ENCODE assay signal across 27 cellular contexts in the genomic region with DNA sequence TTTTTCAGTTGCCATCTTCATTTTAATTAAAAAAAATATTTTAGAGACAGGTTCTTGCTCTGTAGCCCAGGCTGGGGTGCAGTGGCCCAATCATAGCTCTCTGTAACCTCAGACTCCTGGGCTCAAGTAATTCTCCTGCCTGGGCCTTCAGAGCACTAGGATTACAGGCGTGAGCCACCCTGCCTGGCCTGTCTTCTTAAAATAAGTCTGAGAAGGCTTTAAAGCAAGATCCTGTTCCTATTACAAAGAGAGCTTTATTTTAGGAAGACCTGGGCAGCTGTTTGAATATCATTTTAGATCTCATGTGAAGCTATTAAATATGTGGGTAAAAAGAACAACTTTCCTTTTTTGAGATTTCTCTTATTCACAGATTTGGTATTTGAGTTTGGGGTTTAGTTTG. TPM values are rescaled to one million over a fixed set of nuclear protein-coding genes. Genes with fewer than 3 reads are reported as not detected.
"Had no signal": no experiment of that assay in that cellular context is flagged by ENCODE, and none has a peak within 500 bp of the region (broad histone marks: within the 10 kb centered on the region; RNA-seq: fewer than 3 reads in every experiment).

No MANE protein-coding gene starts in this region.

- DNase-seq: dorsolateral prefrontal cortex; effector CD4-positive, alpha-beta T cell; glutamatergic neuron; heart right ventricle; hippocampal formation; left cardiac atrium; left lung; mesenchymal stem cell; mucosa of descending colon; naive thymus-derived CD4-positive, alpha-beta T cell; nephron progenitor cell; nucleus accumbens; ovary; posterior cingulate gyrus; psoas muscle; sigmoid colon; spleen; stimulated activated CD4-positive, alpha-beta T cell treated with anti-CD3 and anti-CD28 coated beads, Interleukin-4, amount 100 ng/mL, for 4 hours; stimulated activated naive CD8-positive, alpha-beta T cell treated with anti-CD3 and anti-CD28 coated beads, Interleukin-15, Interleukin-2, amounts not matched to agents 100 U/mL and 50 U/mL, for 24 hours; substantia nigra; testis; tibial artery had no signal

- ATAC-seq: esophagus mucosa; gastroesophageal sphincter; heart right ventricle; left lung; mucosa of descending colon; naive thymus-derived CD4-positive, alpha-beta T cell; stimulated activated memory B cell treated with anti-CD40 and anti-IgM and Interleukin-4, amounts not matched to agents 10 μg/mL and 1 μg/mL and 100 μg/mL, for 72 hours; stimulated activated naive CD8-positive, alpha-beta T cell treated with anti-CD3 and anti-CD28 coated beads, Interleukin-15, Interleukin-2, amounts not matched to agents 100 U/mL and 50 U/mL, for 24 hours had no signal

- H3K4me3 Mint-ChIP-seq: mesothelial cell of epicardium; naive thymus-derived CD4-positive, alpha-beta T cell; nephron progenitor cell; stimulated activated memory B cell treated with anti-CD40 and anti-IgM and Interleukin-4, amounts not matched to agents 10 μg/mL and 1 μg/mL and 100 μg/mL, for 72 hours; type B pancreatic cell had no signal

- H3K4me1 Mint-ChIP-seq: mesothelial cell of epicardium; stimulated activated memory B cell treated with anti-CD40 and anti-IgM and Interleukin-4, amounts not matched to agents 10 μg/mL and 1 μg/mL and 100 μg/mL, for 72 hours had no signal

- H3K27me3 ChIP-seq: dorsolateral prefrontal cortex, ovary, testis, tibial artery had no signal

- H3K4me3 ChIP-seq: mucosa of descending colon, ovary, psoas muscle, spleen, tibial artery had no signal

- H3K27ac Mint-ChIP-seq: mesothelial cell of epicardium; naive thymus-derived CD4-positive, alpha-beta T cell; nephron progenitor cell; stimulated activated memory B cell treated with anti-CD40 and anti-IgM and Interleukin-4, amounts not matched to agents 10 μg/mL and 1 μg/mL and 100 μg/mL, for 72 hours; type B pancreatic cell had no signal

- H3K4me1 ChIP-seq: gastroesophageal sphincter, heart right ventricle, left lung, psoas muscle, sigmoid colon, spleen, testis, tibial artery had no signal

- H3K36me3 ChIP-seq: gastroesophageal sphincter, heart right ventricle, left lung, ovary, sigmoid colon, spleen, tibial artery had no signal

- H3K27me3 Mint-ChIP-seq: type B pancreatic cell had no signal

- H3K36me3 Mint-ChIP-seq: naive thymus-derived CD4-positive, alpha-beta T cell; type B pancreatic cell had no signal

- H3K9me3 ChIP-seq: left lung, mucosa of descending colon, ovary, psoas muscle, sigmoid colon, spleen, testis, tibial artery had no signal

RNA-seq across cellular contexts. Expression of a gene that starts 1.5 kb away (rescaled TPM):
- total RNA-seq: esophagus mucosa had no signal

RNA-seq across cellular contexts. Expression of a gene that starts 53.2 kb away (rescaled TPM):
- total RNA-seq: mucosa of descending colon; naive thymus-derived CD4-positive, alpha-beta T cell had no signal
